8 cellular contexts compared by ENCODE assay signal in genomic region chr13:110713981-110714797, GRCh38. TPM values are rescaled to one million over a fixed set of nuclear protein-coding genes. Genes with fewer than 3 reads are reported as not detected.
DNase-seq lines count a peak whose midpoint lies in the region; ATAC-seq and TF ChIP-seq lines count a peak whose summit lies in the region.

No MANE protein-coding gene starts in this region.

- no peak for TF ChIP-seq CTCF in activated B cell treated with CpG ODN at 0.5 μM for 24 hours (IDR thresholded peaks at IDR 0.05)

- H4K20me1 ChIP-seq in Karpas-422 (ENCODE audit: insufficient read depth, low read depth, low read length), result peaks cover 30% of the 10 kb centered on the region

- H3K4me3 Mint-ChIP-seq in CD4-positive, alpha-beta memory T cell, result peak overlapping the region; percentile 96 to 100 (median 98)
- H3K4me3 Mint-ChIP-seq in activated B cell treated with CpG ODN at 0.5 μM for 24 hours, result peak overlapping the region; percentile 96

- 0 out of 2 replicates have a peak overlapping the region, but pooled peaks have one; percentile 29 for H2AFZ ChIP-seq in Karpas-422 (ENCODE audit: low read length)

- H3K36me3 Mint-ChIP-seq in CD4-positive, alpha-beta memory T cell, result peaks cover 1 to 29% of the 10 kb centered on the region in 2 donors
- H3K36me3 Mint-ChIP-seq in activated B cell treated with CpG ODN at 0.5 μM for 24 hours (ENCODE audit: low read depth), result peaks cover 17% of the 10 kb centered on the region

- peak overlapping the region; percentile 91 to 98 for H3K4me3 ChIP-seq in CD4-positive, alpha-beta memory T cell (ENCODE audit: low read length in 2 of 2)
- H3K4me3 ChIP-seq in Karpas-422 (ENCODE audit: low read length), result peak overlapping the region; percentile 97

- POLR2A ChIA-PET in CD4-positive, alpha-beta memory T cell (lab: Charles Lee; ENCODE audit: partially characterized antibody), result interaction anchor here (0.9 to 3.6 kb wide), 11 partner anchors 10 to 200 kb away, joined by 3 to 68 read pairs (median 5); partner anchors contain the start of genes ANKRD10, CARS2 and NAXD
- POLR2A ChIA-PET in activated B cell treated with CpG ODN at 0.5 μM for 24 hours (lab: Charles Lee), result interaction anchor here (1.1 to 6.8 kb wide), 11 partner anchors 9 to 250 kb away, joined by 3 to 169 read pairs (median 19); partner anchors contain the start of genes ANKRD10, CARS2, NAXD and RAB20

- peak overlapping the region; percentile 95 to 99 (median 99) for H3K27ac Mint-ChIP-seq in CD4-positive, alpha-beta memory T cell
- H3K27ac Mint-ChIP-seq in activated B cell treated with CpG ODN at 0.5 μM for 24 hours, result peak overlapping the region; percentile 97

- no peaks in the 10 kb centered on the region for H3K27me3 ChIP-seq in CD4-positive, alpha-beta memory T cell (ENCODE audit: insufficient read depth, low read length)
- no peaks in the 10 kb centered on the region for H3K27me3 ChIP-seq in Karpas-422 (ENCODE audit: low read length)

- no peaks in the 10 kb centered on the region for H3K9me2 ChIP-seq in Karpas-422 (replicated peaks; ENCODE audit: insufficient read depth, low read length)

- peaks cover 0 to 9% (median 0%) of the 10 kb centered on the region in 8 donors for H3K9me3 Mint-ChIP-seq in CD4-positive, alpha-beta memory T cell
- H3K9me3 Mint-ChIP-seq in activated B cell treated with CpG ODN at 0.5 μM for 24 hours, result no peaks in the 10 kb centered on the region

- peaks cover 46% of the 10 kb centered on the region for H3K79me2 ChIP-seq in Karpas-422 (ENCODE audit: low read length)

- peak; percentile 73 to 89 (median 78) for DNase-seq in CD4-positive, alpha-beta memory T cell
- DNase-seq in Karpas-422, result peak; percentile 91
- DNase-seq in activated B cell treated with CpG ODN at 0.5 μM for 24 hours, result peak; percentile 62
- peak; percentile 73 for DNase-seq in central memory CD4-positive, alpha-beta T cell
- peak; percentile 60 to 76 for DNase-seq in left colon
- peak; percentile 69 for DNase-seq in stimulated activated CD4-positive, alpha-beta T cell treated with anti-CD3 and anti-CD28 coated beads, Interleukin-1b, Interleukin-23, amount 100 ng/mL, for 48 hours
- no peak for DNase-seq in H4 (ENCODE audit: low spot score)

- peak overlapping the region; percentile 88 for H3K9ac ChIP-seq in Karpas-422 (ENCODE audit: low read length)

- no peaks in the 10 kb centered on the region for H3K9me3 ChIP-seq in CD4-positive, alpha-beta memory T cell (ENCODE audit: control insufficient read depth in 1 of 2, low read length in 2 of 2)
- no peaks in the 10 kb centered on the region for H3K9me3 ChIP-seq in Karpas-422 (ENCODE audit: low read length)

- no peaks in the 10 kb centered on the region for H3K36me3 ChIP-seq in CD4-positive, alpha-beta memory T cell (ENCODE audit: insufficient read depth, low read length)
- no peaks in the 10 kb centered on the region for H3K36me3 ChIP-seq in Karpas-422 (ENCODE audit: insufficient read depth, low read length)

- H3K4me2 ChIP-seq in Karpas-422 (ENCODE audit: low read depth, low read length, poor library complexity, severe bottlenecking), result peak overlapping the region; percentile 76

- intact Hi-C loops in CD4-positive, alpha-beta memory T cell (cut with micrococcal nuclease), result loop anchor here (1.0 to 2.0 kb wide), 4 partner anchors 31 to 927 kb away; partner anchors contain the start of genes ANKRD10, IRS2 and RAB20
- intact Hi-C loops in activated B cell treated with CpG ODN at 0.5 μM for 24 hours (cut with micrococcal nuclease) (loop anchor here (1.0 to 10.0 kb wide), 8 partner anchors 57 to 1871 kb away; partner anchors contain the start of genes ANKRD10, IRS2 and TUBGCP3), left colon (cut with DNase I, micrococcal nuclease) (no loop called here)

- ATAC-seq in activated B cell treated with CpG ODN at 0.5 μM for 24 hours (ENCODE audit: low read depth) (no peak), left colon (no peak), esophagus mucosa (no peak)

- H3K4me1 Mint-ChIP-seq in CD4-positive, alpha-beta memory T cell, result peaks cover 18 to 51% (median 28%) of the 10 kb centered on the region in 4 donors
- peaks cover 34% of the 10 kb centered on the region for H3K4me1 Mint-ChIP-seq in activated B cell treated with CpG ODN at 0.5 μM for 24 hours

- peaks cover 0 to 2% of the 10 kb centered on the region in 2 donors for H3K27me3 Mint-ChIP-seq in CD4-positive, alpha-beta memory T cell
- no peaks in the 10 kb centered on the region for H3K27me3 Mint-ChIP-seq in activated B cell treated with CpG ODN at 0.5 μM for 24 hours

- CTCF ChIA-PET in CD4-positive, alpha-beta memory T cell (lab: Charles Lee; ENCODE audit: partially characterized antibody), result interaction anchor here (0.7 to 1.5 kb wide), 2 partner anchors 79 to 105 kb away, joined by 3 read pairs; no protein-coding TSS in a partner anchor
- CTCF ChIA-PET in activated B cell treated with CpG ODN at 0.5 μM for 24 hours (lab: Charles Lee), result interaction anchor here (0.5 to 2.2 kb wide), 4 partner anchors 27 to 121 kb away, joined by 3 to 11 read pairs (median 6); no protein-coding TSS in a partner anchor

- peaks cover 33% of the 10 kb centered on the region for H3K4me1 ChIP-seq in CD4-positive, alpha-beta memory T cell (ENCODE audit: insufficient read depth, low read length)
- H3K4me1 ChIP-seq in Karpas-422 (ENCODE audit: low read length), result peaks cover 27% of the 10 kb centered on the region

- peak overlapping the region; percentile 77 for H3K27ac ChIP-seq in CD4-positive, alpha-beta memory T cell (ENCODE audit: low read depth, low read length)
- H3K27ac ChIP-seq in Karpas-422 (ENCODE audit: low read length), result peak overlapping the region; percentile 90

RNA-seq across cellular contexts. Expression of gene ING1, which starts 0.7 kb away (rescaled TPM):
- 10 to 100 TPM; 27.4 to 29.4 TPM for total RNA-seq in CD4-positive, alpha-beta memory T cell
- polyA plus RNA-seq in CD4-positive, alpha-beta memory T cell, result 10 to 100 TPM in 1 of 2 donors, 1 to 10 TPM in 1; 9.1 to 16.7 TPM
- 6.3 and 19.9 TPM in 2 replicates for total RNA-seq in Karpas-422 (2014; rRNA removed; shearing (Covaris generic); ENCODE audit: low replicate concordance)
- 14.3 and 15.3 TPM in 2 replicates for total RNA-seq in activated B cell treated with CpG ODN at 0.5 μM for 24 hours
- total RNA-seq in left colon, result 10 to 100 TPM; 13.2 to 15.2 TPM
- total RNA-seq in H4 (2014; rRNA removed; shearing (Covaris generic)), result 4.7 and 8.4 TPM in 2 replicates
- total RNA-seq in esophagus mucosa, result 4.3 TPM

RNA-seq across cellular contexts. Expression of gene CARS2, which starts 8.3 kb away (rescaled TPM):
- total RNA-seq in CD4-positive, alpha-beta memory T cell, result 100 to 1,000 TPM in 1 of 2 experiments, 10 to 100 TPM in 1; 99.9 to 102 TPM
- 10 to 100 TPM; 36.0 to 59.3 TPM for polyA plus RNA-seq in CD4-positive, alpha-beta memory T cell
- total RNA-seq in Karpas-422 (2014; rRNA removed; shearing (Covaris generic); ENCODE audit: low replicate concordance), result 48.2 and 102 TPM in 2 replicates
- total RNA-seq in activated B cell treated with CpG ODN at 0.5 μM for 24 hours (90.1 and 115 TPM in 2 replicates), left colon (10 to 100 TPM; 38.4 to 55.8 TPM), esophagus mucosa (35.5 TPM)
- total RNA-seq in H4 (2014; rRNA removed; shearing (Covaris generic)), result 24.0 and 28.4 TPM in 2 replicates

Comparison
In these comparisons a context has a peak if more than half of its experiments do, and no peak if none do; other contexts are left out.
1. intact Hi-C loops: an anchor here in CD4-positive, alpha-beta memory T cell (1.0 to 2.0 kb wide) and activated B cell treated with CpG ODN at 0.5 μM for 24 hours (1.0 to 10.0 kb wide); none called in left colon.